In the genomic region with DNA sequence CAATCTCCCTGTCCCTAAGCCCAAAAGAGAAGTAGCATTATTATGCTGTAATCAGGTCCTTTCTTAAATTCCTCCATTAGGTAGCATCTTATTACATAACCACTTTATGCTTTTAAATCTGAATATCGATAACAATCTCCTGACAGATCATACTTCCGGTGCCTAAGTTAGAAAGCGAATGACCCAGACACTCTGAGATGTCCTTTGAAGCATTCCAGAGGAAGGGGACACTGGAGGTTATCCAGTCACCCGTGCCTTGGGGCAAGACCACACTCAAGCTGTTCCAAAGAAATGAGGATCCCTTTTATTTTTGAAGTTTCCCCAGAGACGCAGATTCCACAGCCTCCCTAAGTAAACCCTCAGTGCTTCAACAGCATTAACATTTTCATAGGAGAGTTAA, we compare ENCODE assay signal across 1 cellular context.
TF ChIP-seq lines count a peak whose summit lies in the region.

No MANE protein-coding gene starts in this region.

TF ChIP-seq in WTC11, 78 proteins besides CTCF, POLR2A, EP300 and RAD21:
- TF ChIP-seq, protein P1, sequence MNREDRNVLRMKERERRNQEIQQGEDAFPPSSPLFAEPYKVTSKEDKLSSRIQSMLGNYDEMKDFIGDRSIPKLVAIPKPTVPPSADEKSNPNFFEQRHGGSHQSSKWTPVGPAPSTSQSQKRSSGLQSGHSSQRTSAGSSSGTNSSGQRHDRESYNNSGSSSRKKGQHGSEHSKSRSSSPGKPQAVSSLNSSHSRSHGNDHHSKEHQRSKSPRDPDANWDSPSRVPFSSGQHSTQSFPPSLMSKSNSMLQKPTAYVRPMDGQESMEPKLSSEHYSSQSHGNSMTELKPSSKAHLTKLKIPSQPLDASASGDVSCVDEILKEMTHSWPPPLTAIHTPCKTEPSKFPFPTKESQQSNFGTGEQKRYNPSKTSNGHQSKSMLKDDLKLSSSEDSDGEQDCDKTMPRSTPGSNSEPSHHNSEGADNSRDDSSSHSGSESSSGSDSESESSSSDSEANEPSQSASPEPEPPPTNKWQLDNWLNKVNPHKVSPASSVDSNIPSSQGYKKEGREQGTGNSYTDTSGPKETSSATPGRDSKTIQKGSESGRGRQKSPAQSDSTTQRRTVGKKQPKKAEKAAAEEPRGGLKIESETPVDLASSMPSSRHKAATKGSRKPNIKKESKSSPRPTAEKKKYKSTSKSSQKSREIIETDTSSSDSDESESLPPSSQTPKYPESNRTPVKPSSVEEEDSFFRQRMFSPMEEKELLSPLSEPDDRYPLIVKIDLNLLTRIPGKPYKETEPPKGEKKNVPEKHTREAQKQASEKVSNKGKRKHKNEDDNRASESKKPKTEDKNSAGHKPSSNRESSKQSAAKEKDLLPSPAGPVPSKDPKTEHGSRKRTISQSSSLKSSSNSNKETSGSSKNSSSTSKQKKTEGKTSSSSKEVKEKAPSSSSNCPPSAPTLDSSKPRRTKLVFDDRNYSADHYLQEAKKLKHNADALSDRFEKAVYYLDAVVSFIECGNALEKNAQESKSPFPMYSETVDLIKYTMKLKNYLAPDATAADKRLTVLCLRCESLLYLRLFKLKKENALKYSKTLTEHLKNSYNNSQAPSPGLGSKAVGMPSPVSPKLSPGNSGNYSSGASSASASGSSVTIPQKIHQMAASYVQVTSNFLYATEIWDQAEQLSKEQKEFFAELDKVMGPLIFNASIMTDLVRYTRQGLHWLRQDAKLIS (CRISPR knock-in tag; IDR thresholded peaks at IDR 0.05; ENCODE audit: borderline replicate concordance): no peak
- TF ChIP-seq NFE2L1 (CRISPR knock-in tag; IDR thresholded peaks at IDR 0.05) (no peak), SMAD4 (CRISPR knock-in tag; IDR thresholded peaks at IDR 0.05) (no peak), IRF2 (CRISPR knock-in tag; IDR thresholded peaks at IDR 0.05; ENCODE audit: borderline replicate concordance, low read depth) (no peak), ZNF317 (CRISPR knock-in tag; IDR thresholded peaks at IDR 0.05; ENCODE audit: borderline replicate concordance, low read depth) (no peak), CBFB (CRISPR knock-in tag; IDR thresholded peaks at IDR 0.05; ENCODE audit: low read depth) (no peak), NR2C2 (CRISPR knock-in tag; IDR thresholded peaks at IDR 0.05) (no peak)
TF ChIP-seq in WTC11: peak in this region for 0.
